In the genomic region with DNA sequence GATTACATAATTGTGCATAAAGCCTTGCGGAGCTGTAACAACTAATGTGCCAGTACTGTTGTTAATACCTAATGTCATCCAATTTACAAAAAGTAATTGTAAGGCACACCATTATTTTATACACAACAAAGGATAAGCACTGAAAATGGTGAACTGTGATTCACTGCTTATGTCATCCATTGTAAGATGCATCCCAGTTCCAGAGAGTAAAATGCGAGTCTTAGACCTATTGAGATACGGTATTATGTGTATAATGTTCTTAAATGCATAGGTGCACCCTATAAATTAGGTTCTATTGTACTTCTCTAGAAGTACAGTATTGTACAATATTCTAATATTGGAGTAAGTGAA, we compare ENCODE assay signal across 8 cellular contexts. TPM values are rescaled to one million over a fixed set of nuclear protein-coding genes. Genes with fewer than 3 reads are reported as not detected.
DNase-seq lines count a peak whose midpoint lies in the region; ATAC-seq and TF ChIP-seq lines count a peak whose summit lies in the region.

No MANE protein-coding gene starts in this region.

- H3K9me3 Mint-ChIP-seq in endodermal cell = no peaks in the 10 kb centered on the region
- H3K9me3 Mint-ChIP-seq in neural crest cell = no peaks in the 10 kb centered on the region

- H3K27ac Mint-ChIP-seq in endodermal cell = peak overlapping the region; percentile 99
- peak overlapping the region; percentile 97 for H3K27ac Mint-ChIP-seq in neural crest cell (ENCODE audit: unreplicated experiment)

- peaks cover 30% of the 10 kb centered on the region for H3K36me3 Mint-ChIP-seq in endodermal cell (ENCODE audit: low read depth)
- peaks cover 11% of the 10 kb centered on the region for H3K36me3 Mint-ChIP-seq in neural crest cell (ENCODE audit: low read depth)

- peak overlapping the region; percentile 69 for H3K27ac ChIP-seq in endodermal cell (ENCODE audit: low read depth, low read length)

- TF ChIP-seq CTCF in endodermal cell (conservative IDR thresholded peaks at IDR 0.05) (no peak), neural crest cell (conservative IDR thresholded peaks at IDR 0.05) (no peak)

- WGBS in endodermal cell (ENCODE audit: insufficient coverage in 1 of 2, insufficient read length in 1 of 2), 2 experiments = 0 to 12% methylated on average over 2 of the region's 3 CpGs

- in situ Hi-C loops in KBM-7 (cut with MboI; ENCODE audit: low pct_unique_long_range_greater_than_20kb, low sequenced_read_pairs) = loop anchor here (25.0 kb wide), 1 partner anchor 268 kb away; no protein-coding TSS in a partner anchor

- H3K9me3 ChIP-seq in endodermal cell (ENCODE audit: control insufficient read depth, low read length) = no peaks in the 10 kb centered on the region

- DNase-seq in NCI-H1105 treated with DMSO at 0.1 percent for 48 hours (lab: John Stamatoyannopoulos, UW) (peak; percentile 53), NCI-H1105 (lab: John Stamatoyannopoulos, UW) (no peak), OCI-M1 (lab: John Stamatoyannopoulos, UW) (peak; percentile 65), endodermal cell (no peak), neural crest cell (ENCODE audit: low read depth, low spot score) (no peak), amniotic stem cell (lab: John Stamatoyannopoulos, UW) (no peak), KBM-7 (no peak)

- H3K4me1 Mint-ChIP-seq in endodermal cell (peaks cover 4% of the 10 kb centered on the region), neural crest cell (peaks cover 21% of the 10 kb centered on the region)

- peak overlapping the region; percentile 91 for H3K4me3 Mint-ChIP-seq in endodermal cell
- peak overlapping the region; percentile 96 for H3K4me3 Mint-ChIP-seq in neural crest cell

- H3K27me3 Mint-ChIP-seq in endodermal cell (ENCODE audit: insufficient read depth) (no peaks in the 10 kb centered on the region), neural crest cell (ENCODE audit: low read depth) (peaks cover 8% of the 10 kb centered on the region)

- peak overlapping the region; percentile 95 for H3K9ac ChIP-seq in endodermal cell (ENCODE audit: extremely low read depth, low read length, poor library complexity, severe bottlenecking)

- peak overlapping the region; percentile 100 for H3K4me3 ChIP-seq in endodermal cell (ENCODE audit: low read length)

- no peaks in the 10 kb centered on the region for H3K4me1 ChIP-seq in endodermal cell (ENCODE audit: control insufficient read depth, insufficient read depth, low read length)

- ATAC-seq in HG03354 (IDR thresholded peaks at IDR 0.05; ENCODE audit: poor library complexity, severe bottlenecking, unreplicated experiment) = no peak

- no peaks in the 10 kb centered on the region for H3K27me3 ChIP-seq in endodermal cell (ENCODE audit: control insufficient read depth, insufficient read depth, low read length, poor library complexity, severe bottlenecking)

- peaks cover 37% of the 10 kb centered on the region for H3K36me3 ChIP-seq in endodermal cell (ENCODE audit: control insufficient read depth, insufficient read depth, low read length)

RNA-seq across cellular contexts. Expression of gene PARP2, which starts 0.4 kb away (rescaled TPM):
- total RNA-seq in endodermal cell (10 to 100 TPM; 36.1 to 63.7 TPM), neural crest cell (50.7 and 53.2 TPM in 2 replicates)
- 55.1 TPM for polyA plus RNA-seq in endodermal cell (2013, experiment 1 of 2)
- 51.5 TPM for polyA plus RNA-seq in endodermal cell (2013, experiment 2 of 2)

RNA-seq across cellular contexts. Expression of gene CCNB1IP1, which starts 10.8 kb away (rescaled TPM):
- total RNA-seq in endodermal cell (10 to 100 TPM; 96.1 to 99.5 TPM), neural crest cell (127 and 132 TPM in 2 replicates)
- 201 TPM for polyA plus RNA-seq in endodermal cell (2013, experiment 1 of 2)
- polyA plus RNA-seq in endodermal cell (2013, experiment 2 of 2) = 181 TPM

RNA-seq across cellular contexts. Expression of gene TTC5, which starts 38.1 kb away (rescaled TPM):
- total RNA-seq in endodermal cell (10 to 100 TPM; 20.1 to 20.5 TPM), neural crest cell (25.6 and 25.8 TPM in 2 replicates)
- 16.2 TPM for polyA plus RNA-seq in endodermal cell (2013, experiment 1 of 2)
- polyA plus RNA-seq in endodermal cell (2013, experiment 2 of 2) = 14.2 TPM

Comparison
In these comparisons a context has a peak if more than half of its experiments do, and no peak if none do; other contexts are left out.
1. DNase-seq: peak in NCI-H1105 treated with DMSO at 0.1 percent for 48 hours (single experiment) and OCI-M1 (single experiment); none in NCI-H1105 (single experiment), endodermal cell (single experiment), neural crest cell (single experiment), amniotic stem cell (single experiment) and KBM-7 (single experiment).